28 cellular contexts compared by ENCODE assay signal in the genomic region with DNA sequence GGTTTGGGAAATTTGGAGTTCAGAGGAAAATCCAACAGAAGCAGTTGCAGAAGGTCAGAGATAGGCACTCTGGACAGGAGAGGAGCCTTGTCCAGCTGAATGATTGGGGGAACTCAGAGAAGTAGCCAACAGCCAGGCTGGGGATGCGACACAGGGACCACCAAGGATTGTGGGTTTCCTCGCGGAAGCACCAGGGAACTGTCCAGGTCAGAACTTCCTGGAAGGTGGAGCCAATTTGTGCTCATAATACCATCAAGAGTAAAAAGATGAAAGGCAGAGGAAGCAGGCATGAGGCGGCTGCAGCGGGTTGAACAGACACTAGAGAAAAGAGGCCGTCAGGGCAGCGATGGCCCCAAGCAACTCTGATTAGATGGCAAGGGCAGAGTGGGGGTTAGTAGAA. TPM values are rescaled to one million over a fixed set of nuclear protein-coding genes. Genes with fewer than 3 reads are reported as not detected.
"Had no signal": no experiment of that assay in that cellular context is flagged by ENCODE, and none has a peak within 500 bp of the region (broad histone marks: within the 10 kb centered on the region; RNA-seq: fewer than 3 reads in every experiment).

No MANE protein-coding gene starts in this region.

- H3K4me3 ChIP-seq: coronary artery, esophagus muscularis mucosa, gastroesophageal sphincter, heart left ventricle, hepatocyte, lung, pancreas, right lobe of liver, smooth muscle cell, testis, tibial artery had no signal

- H3K4me1 Mint-ChIP-seq: natural killer cell; stimulated activated memory B cell treated with anti-CD40 and anti-IgM and Interleukin-4, amounts not matched to agents 10 μg/mL and 1 μg/mL and 100 μg/mL, for 72 hours had no signal

- H3K36me3 Mint-ChIP-seq: natural killer cell; stimulated activated memory B cell treated with anti-CD40 and anti-IgM and Interleukin-4, amounts not matched to agents 10 μg/mL and 1 μg/mL and 100 μg/mL, for 72 hours; type B pancreatic cell had no signal

- H3K27me3 ChIP-seq: heart left ventricle, pancreas, right lobe of liver, testis had no signal

- H3K4me3 Mint-ChIP-seq: memory B cell; natural killer cell; stimulated activated memory B cell treated with anti-CD40 and anti-IgM and Interleukin-4, amounts not matched to agents 10 μg/mL and 1 μg/mL and 100 μg/mL, for 72 hours; type B pancreatic cell had no signal

- H3K36me3 ChIP-seq: esophagus muscularis mucosa, gastroesophageal sphincter, heart left ventricle, neutrophil, pancreas, right lobe of liver, tibial artery had no signal

- H3K27ac ChIP-seq: coronary artery, esophagus muscularis mucosa, foreskin keratinocyte, gastroesophageal sphincter, heart left ventricle, hepatocyte, neutrophil, pancreas, right lobe of liver, testis, tibial artery had no signal

- H3K4me2 ChIP-seq: hepatocyte, smooth muscle cell had no signal

- H3K4me1 ChIP-seq: esophagus muscularis mucosa, foreskin keratinocyte, gastroesophageal sphincter, heart left ventricle, pancreas, right lobe of liver, testis, tibial artery had no signal

- H3K27ac Mint-ChIP-seq: memory B cell; natural killer cell; stimulated activated memory B cell treated with anti-CD40 and anti-IgM and Interleukin-4, amounts not matched to agents 10 μg/mL and 1 μg/mL and 100 μg/mL, for 72 hours; type B pancreatic cell had no signal

- H3K9me3 Mint-ChIP-seq: memory B cell; natural killer cell; stimulated activated memory B cell treated with anti-CD40 and anti-IgM and Interleukin-4, amounts not matched to agents 10 μg/mL and 1 μg/mL and 100 μg/mL, for 72 hours; type B pancreatic cell had no signal

- ATAC-seq: foreskin keratinocyte; gastroesophageal sphincter; heart left ventricle; left ventricle myocardium superior; natural killer cell; pancreas; right lobe of liver; stimulated activated memory B cell treated with anti-CD40 and anti-IgM and Interleukin-4, amounts not matched to agents 10 μg/mL and 1 μg/mL and 100 μg/mL, for 72 hours; stimulated activated naive CD8-positive, alpha-beta T cell treated with anti-CD3 and anti-CD28 coated beads, Interleukin-15, Interleukin-2, amounts not matched to agents 100 U/mL and 50 U/mL, for 24 hours had no signal

- H3K9me3 ChIP-seq: gastroesophageal sphincter, neutrophil, pancreas, right lobe of liver, testis, tibial artery had no signal

- DNase-seq: dermis blood vessel endothelial cell; effector memory CD4-positive, alpha-beta T cell; foreskin keratinocyte; kidney glomerular epithelial cell; left ventricle myocardium superior; natural killer cell; retina; right lobe of liver; stimulated activated CD4-positive, alpha-beta T cell treated with anti-CD3 and anti-CD28 coated beads, Interleukin-2, amount 100 ng/mL, for 24 hours; stimulated activated CD4-positive, alpha-beta T cell treated with anti-CD3 and anti-CD28 coated beads, Interleukin-4, amount 100 ng/mL, for 24 hours; stimulated activated naive CD8-positive, alpha-beta T cell treated with anti-CD3 and anti-CD28 coated beads, Interleukin-15, Interleukin-2, amounts not matched to agents 100 U/mL and 50 U/mL, for 24 hours; substantia nigra; testis; tibial artery had no signal

- H2AFZ ChIP-seq: hepatocyte had no signal

- H3K79me2 ChIP-seq: hepatocyte had no signal

RNA-seq across cellular contexts. Expression of a gene that starts 33.7 kb away (rescaled TPM):
- total RNA-seq: mononuclear cell, natural killer cell had no signal
- polyA plus RNA-seq: fibroblast of lung had no signal
